ENCODE assay signal across 18 cellular contexts in the genomic region with DNA sequence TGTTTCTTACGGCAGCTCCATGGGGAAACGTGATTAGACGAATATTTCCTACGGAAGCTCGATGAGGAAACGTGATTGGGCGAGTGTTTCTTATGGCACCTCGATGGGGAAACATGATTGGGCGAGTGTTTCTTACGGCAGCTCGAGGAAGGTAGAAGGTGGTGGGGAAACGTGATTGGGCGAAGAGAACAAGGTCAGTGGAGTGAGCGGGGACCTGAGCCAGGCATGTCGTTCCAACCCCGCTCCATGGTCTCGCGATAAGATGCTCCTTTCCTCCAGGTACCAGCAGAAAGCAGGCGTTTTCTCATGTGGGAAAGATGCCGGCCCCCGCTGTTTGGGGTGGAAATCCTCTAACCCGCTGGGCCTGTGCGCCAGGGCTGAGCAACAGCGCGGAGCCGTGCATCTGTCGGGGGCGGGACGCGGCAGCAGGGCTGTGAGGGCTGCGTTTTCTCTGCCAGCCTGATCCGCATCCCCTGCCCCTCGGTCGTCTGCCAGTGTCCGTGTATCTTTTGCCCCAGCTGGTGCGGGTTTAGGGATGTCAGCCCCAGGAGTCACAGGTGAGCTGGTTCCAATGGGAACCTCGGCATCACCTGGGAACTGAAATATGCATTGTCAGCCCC. TPM values are rescaled to one million over a fixed set of nuclear protein-coding genes. Genes with fewer than 3 reads are reported as not detected.
DNase-seq lines count a peak whose midpoint lies in the region; ATAC-seq, FAIRE-seq and TF ChIP-seq lines count a peak whose summit lies in the region.
"Had no signal": no experiment of that assay in that cellular context is flagged by ENCODE, and none has a peak within 500 bp of the region (broad histone marks: within the 10 kb centered on the region; RNA-seq: fewer than 3 reads in every experiment).

No MANE protein-coding gene starts in this region.

- FAIRE-seq in H1 (lab: Jason Lieb, UNC), result no peak

- H3K4me2 ChIP-seq in H1 (ENCODE audit: insufficient read depth in 1 of 2, low read depth in 2 of 2, low read length in 2 of 2) (peak overlapping the region; percentile 48 to 65), osteoblast (ENCODE audit: insufficient read depth, low read length) (no peak overlapping the region)
- H3K4me2 ChIP-seq: BLaER1 had no signal

- DNase-seq in DMS53 (lab: John Stamatoyannopoulos, UW), result peak; percentile 43
- no peak for DNase-seq in DMS53 treated with DMSO at 0.1 percent for 48 hours (lab: John Stamatoyannopoulos, UW; ENCODE audit: unreplicated experiment)
- DNase-seq in G401 (ENCODE audit: low spot score), result peak; percentile 88
- no peak for DNase-seq in H1 (ENCODE audit: low read depth in 1 of 2, low spot score in 2 of 2)
- peak; percentile 73 for DNase-seq in osteoblast (ENCODE audit: insufficient read length, low spot score, missing footprints)
- no peak for DNase-seq in stimulated activated CD4-positive, alpha-beta T cell treated with anti-CD3 and anti-CD28 coated beads, Interleukin-2, amount 100 ng/mL, for 48 hours
- no peak for DNase-seq in 8988T
- DNase-seq: NCI-H1436 treated with DMSO at 0.1 percent for 48 hours, NCI-H2227 treated with DMSO at 0.1 percent for 48 hours, NCI-H526 treated with DMSO at 0.1 percent for 48 hours, SHP77 treated with DMSO at 0.1 percent for 48 hours had no signal

- TF ChIP-seq CTCF in H1 (IDR thresholded peaks at IDR 0.05; ENCODE audit: control extremely low read depth in 1 of 3, insufficient read depth in 1 of 3, low read depth in 1 of 3, low read length in 3 of 3), result no peak
- TF ChIP-seq CTCF in osteoblast (IDR thresholded peaks at IDR 0.05; ENCODE audit: extremely low read depth, low read depth, low read length), result no peak

- H4K8ac ChIP-seq in H1 (ENCODE audit: extremely low read depth, insufficient read depth, low read length), result peak overlapping the region; percentile 16; the same call in 1 of the 2 replicates

- no peak overlapping the region for H4K91ac ChIP-seq in H1 (replicated peaks; ENCODE audit: insufficient read length, low read length)

- no peak overlapping the region for H2BK20ac ChIP-seq in H1 (ENCODE audit: low read length)

- peaks cover 0 to 2% (median 0%) of the 10 kb centered on the region in 4 experiments; a peak in 1 of 8 replicates for H3K36me3 ChIP-seq in H1 (ENCODE audit: control insufficient read depth in 2 of 4, insufficient read depth in 4 of 4, low read length in 3 of 4)
- no peaks in the 10 kb centered on the region for H3K36me3 ChIP-seq in osteoblast (ENCODE audit: insufficient read depth, low read length)
- H3K36me3 ChIP-seq: Peyer's patch had no signal

- no peak overlapping the region for H3K9ac ChIP-seq in H1 (replicated peaks in 1 of 4; ENCODE audit: extremely low read depth in 1 of 4, low read depth in 3 of 4, low read length in 3 of 4)
- H3K9ac ChIP-seq: BLaER1 had no signal

- H3K18ac ChIP-seq in H1 (ENCODE audit: extremely low read depth, low read length), result no peak overlapping the region

- H3K4ac ChIP-seq in H1 (replicated peaks; ENCODE audit: insufficient read length, low read depth, low read length), result no peak overlapping the region

- no peak overlapping the region for H2BK5ac ChIP-seq in H1 (ENCODE audit: low read depth, low read length)

- TF ChIP-seq POLR2A in H1 (IDR thresholded peaks at IDR 0.05; ENCODE audit: control extremely low read depth in 1 of 2, low read depth in 2 of 2, low read length in 2 of 2), result no peak

- no peak for ATAC-seq in GM19023 (IDR thresholded peaks at IDR 0.05; ENCODE audit: unreplicated experiment)
- ATAC-seq: HCT116 had no signal

- TF ChIP-seq EP300 in H1 (IDR thresholded peaks at IDR 0.05; ENCODE audit: borderline replicate concordance in 1 of 2, low read depth in 2 of 2, low read length in 2 of 2), result no peak

- H3K27ac ChIP-seq in H1 (ENCODE audit: low read depth, low read length) (no peak overlapping the region), osteoblast (ENCODE audit: low read depth, low read length) (no peak overlapping the region)
- H3K27ac ChIP-seq: 22Rv1, BLaER1, Peyer's patch had no signal

- CTCF ChIA-PET in H1 (lab: Charles Lee; ENCODE audit: partially characterized antibody), result interaction anchor here (0.6 to 1.6 kb wide), 6 partner anchors 19 to 849 kb away, joined by 3 to 5 read pairs (median 3); no protein-coding TSS in a partner anchor

- no peak overlapping the region for H2BK15ac ChIP-seq in H1 (ENCODE audit: low read length)

- WGBS in H1 (ENCODE audit: extremely low coverage in 1 of 2, insufficient coverage in 1 of 2, insufficient read length in 1 of 2, insufficient replicate concordance in 2 of 2, low coverage in 1 of 2, low lambda C conversion rate in 2 of 2, missing lambda C conversion rate in 1 of 2), 2 experiments, result 63% methylated on average over 32 of the region's 37 CpGs; no CpG with 5 or more reads in 1 of the 2 experiments

- no peak overlapping the region for H2AK5ac ChIP-seq in H1 (ENCODE audit: low read depth, low read length)

- H3K79me1 ChIP-seq in H1 (ENCODE audit: low read depth, low read length), result no peaks in the 10 kb centered on the region; the same call in 1 of the 2 replicates

- H2AFZ ChIP-seq in H1 (ENCODE audit: low read length) (no peak overlapping the region), osteoblast (ENCODE audit: low read length) (no peak overlapping the region)

- H3K4me1 ChIP-seq in H1 (replicated peaks in 1 of 4; ENCODE audit: control insufficient read depth in 3 of 4, insufficient read depth in 4 of 4, low read length in 3 of 4) (peaks cover 0 to 7% (median 2%) of the 10 kb centered on the region in 4 experiments; a peak in 2 of 7 replicates), osteoblast (ENCODE audit: insufficient read depth, low read length) (no peaks in the 10 kb centered on the region)
- H3K4me1 ChIP-seq: BLaER1, Peyer's patch had no signal

- H3K56ac ChIP-seq in H1 (replicated peaks; ENCODE audit: insufficient read length, low read depth, low read length), result no peak overlapping the region

- H3K27me3 ChIP-seq in H1 (replicated peaks in 1 of 4; ENCODE audit: control insufficient read depth in 3 of 4, extremely low read depth in 1 of 4, insufficient read depth in 3 of 4, low read length in 3 of 4) (peaks cover 0 to 7% (median 4%) of the 10 kb centered on the region in 4 experiments; a peak in 3 of 7 replicates), osteoblast (ENCODE audit: insufficient read depth, low read length) (no peaks in the 10 kb centered on the region)
- H3K27me3 ChIP-seq: BLaER1, Peyer's patch had no signal

- no peak overlapping the region for H2BK120ac ChIP-seq in H1 (replicated peaks; ENCODE audit: low read depth, low read length)

- H2BK12ac ChIP-seq in H1 (ENCODE audit: low read depth, low read length), result no peak overlapping the region

- H3K23ac ChIP-seq in H1 (ENCODE audit: insufficient read length), result no peak overlapping the region

- H3K23me2 ChIP-seq in H1 (ENCODE audit: low read depth, low read length), result no peaks in the 10 kb centered on the region

- in situ Hi-C loops in G401 (cut with HindIII; ENCODE audit: low sequenced_read_pairs), result loop anchor here (10.0 kb wide), 1 partner anchor 398 kb away; no protein-coding TSS in a partner anchor

- no peak overlapping the region for H3K14ac ChIP-seq in H1 (ENCODE audit: insufficient read length)

- H4K5ac ChIP-seq in H1 (ENCODE audit: insufficient read length, low read depth, low read length), result no peak overlapping the region

- no peak for TF ChIP-seq RAD21 in H1 (IDR thresholded peaks at IDR 0.05 in 1 of 2, conservative IDR thresholded peaks at IDR 0.05 in 1 of 2; ENCODE audit: low read depth in 2 of 2, low read length in 2 of 2)

- POLR2A ChIA-PET in H1 (lab: Charles Lee; ENCODE audit: partially characterized antibody), result interaction anchor here (1.3 to 3.0 kb wide), 2 partner anchors 85 to 95 kb away, joined by 3 to 8 read pairs; no protein-coding TSS in a partner anchor

- peaks cover 7 to 9% of the 10 kb centered on the region in 2 experiments; a peak in 2 of 4 replicates for H3K9me3 ChIP-seq in H1 (ENCODE audit: insufficient read depth in 2 of 2, low read depth in 1 of 2, low read length in 1 of 2)
- no peaks in the 10 kb centered on the region for H3K9me3 ChIP-seq in osteoblast (ENCODE audit: low read depth, low read length)
- H3K9me3 ChIP-seq: Peyer's patch had no signal

- H3K4me3 ChIP-seq in H1 (ENCODE audit: extremely low read depth in 1 of 4, insufficient read depth in 2 of 4, low read depth in 3 of 4, low read length in 4 of 4), result peak overlapping the region in 2 of 4 experiments; percentile 1 to 40; a peak in 4 of 8 replicates
- no peak overlapping the region for H3K4me3 ChIP-seq in osteoblast (ENCODE audit: insufficient read depth, low read length)
- H3K4me3 ChIP-seq: BLaER1, Peyer's patch had no signal

- H3K79me2 ChIP-seq in H1 (ENCODE audit: control insufficient read depth in 1 of 2, insufficient read depth in 2 of 2, low read length in 2 of 2), result no peaks in the 10 kb centered on the region
- no peaks in the 10 kb centered on the region for H3K79me2 ChIP-seq in osteoblast (ENCODE audit: insufficient read depth, low read length)

- H4K20me1 ChIP-seq in H1 (replicated peaks in 1 of 2; ENCODE audit: control insufficient read depth in 1 of 2, insufficient read depth in 2 of 2, low read length in 2 of 2) (no peaks in the 10 kb centered on the region), osteoblast (ENCODE audit: insufficient read depth, low read length) (no peaks in the 10 kb centered on the region)
- H4K20me1 ChIP-seq: BLaER1 had no signal

TF ChIP-seq in H1, 55 proteins besides CTCF, POLR2A, EP300 and RAD21 (continues in another document):
- TF ChIP-seq TAF7 (optimal IDR thresholded peaks at IDR 0.05; ENCODE audit: borderline replicate concordance, low read depth, low read length), result no peak
- no peak for TF ChIP-seq NANOG (IDR thresholded peaks at IDR 0.05; ENCODE audit: insufficient read depth, low read depth, low read length, poor library complexity, severe bottlenecking)
- no peak for TF ChIP-seq GABPA (IDR thresholded peaks at IDR 0.05; ENCODE audit: borderline replicate concordance, insufficient read depth, low read length)

RNA-seq across cellular contexts. Expression of a gene that starts 25.6 kb away (rescaled TPM):
- total RNA-seq in G401 (2014; rRNA removed; shearing (Covaris generic)), result not detected in 2 replicates
- 3.3 and 4.0 TPM in 2 replicates for total RNA-seq in H1 (2021; fragmentation: NEBNext Ultra II Directional; extraction: Animal tissue kit (Norgen Biotek cat#: 25700))
- 1.3 and 1.8 TPM in 2 replicates for polyA plus RNA-seq in H1 (2011; rRNA removed)
- 2.2 TPM for polyA plus RNA-seq in H1 (2011; cell fraction: cytosol; rRNA removed)
- polyA plus RNA-seq in H1 (2011; cell fraction: nucleus; rRNA removed), result 2.5 TPM
- polyA plus RNA-seq in H1 (2012, experiment 1 of 2), result 1.0 to 1.7 TPM (median 1.5 TPM) in 4 replicates
- polyA plus RNA-seq in H1 (2012, experiment 2 of 2), result 1.3 TPM
- 1.3 TPM for polyA plus RNA-seq in H1 (2013, experiment 1 of 2)
- polyA plus RNA-seq in H1 (2013, experiment 2 of 2), result 1.1 TPM
- polyA minus RNA-seq in H1 (2011; rRNA and poly(A)+ RNA removed), result 1.9 and 3.6 TPM in 2 replicates
- polyA minus RNA-seq in H1 (2011; cell fraction: cytosol; rRNA and poly(A)+ RNA removed), result 2.5 TPM
- polyA minus RNA-seq in H1 (2011; cell fraction: nucleus; rRNA and poly(A)+ RNA removed), result 3.1 TPM
- total RNA-seq in osteoblast, result not detected in 2 replicates
- total RNA-seq: LHCN-M2 had no signal
- polyA plus RNA-seq: IgD-negative memory B cell had no signal

Comparison
In these comparisons a context has a peak if more than half of its experiments do, and no peak if none do; other contexts are left out.
1. DNase-seq: peak in DMS53 (single experiment), G401 (single experiment) and osteoblast (single experiment); none in DMS53 treated with DMSO at 0.1 percent for 48 hours (single experiment), H1 (0 of 2), stimulated activated CD4-positive, alpha-beta T cell treated with anti-CD3 and anti-CD28 coated beads, Interleukin-2, amount 100 ng/mL, for 48 hours (0 of 2) and 8988T (single experiment).